Comparison of ENCODE assay signal across 19 cellular contexts in the genomic region with DNA sequence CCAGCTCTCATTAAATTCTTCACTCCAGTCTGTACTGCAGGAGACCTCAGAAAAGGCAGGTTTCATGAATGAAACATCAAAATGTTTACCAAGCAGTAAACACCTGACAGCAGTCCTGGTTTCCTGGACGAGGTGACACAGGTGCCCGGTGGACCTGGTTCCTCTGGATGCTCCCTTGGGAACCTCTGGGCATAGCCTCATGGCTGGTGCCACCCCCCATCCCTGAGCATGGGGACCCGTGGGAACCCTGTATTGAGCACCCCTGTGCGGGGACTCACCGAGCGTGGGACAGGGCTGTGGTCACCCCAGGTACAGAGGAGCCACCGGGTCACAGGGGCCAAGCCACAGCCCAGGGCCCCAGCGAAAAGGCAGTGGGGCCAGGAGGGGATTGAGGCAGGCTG.
"Had no signal": no experiment of that assay in that cellular context is flagged by ENCODE, and none has a peak within 500 bp of the region (broad histone marks: within the 10 kb centered on the region; RNA-seq: fewer than 3 reads in every experiment).

No MANE protein-coding gene starts in this region.

- H3K9me3 ChIP-seq: colonic mucosa had no signal

- H3K9me3 Mint-ChIP-seq: T-helper 2 cell treated with Interferon-gamma antibody and Interleukin-4, amounts not matched to agents 5 μg/mL and 100 μg/mL, for 36 hours had no signal

- H3K36me3 Mint-ChIP-seq: memory B cell; stimulated activated naive B cell treated with anti-CD40 and anti-IgM and Interleukin-4, amounts not matched to agents 10 μg/mL and 1 μg/mL and 100 μg/mL, for 72 hours; T-cell had no signal

- H3K4me1 Mint-ChIP-seq: activated CD4-positive, alpha-beta T cell treated with anti-CD3 and anti-CD28 coated beads, Interleukin-2, amount 10 ng/mL, durations not matched to agents 24 days and 14 days; memory B cell; stimulated activated naive B cell treated with anti-CD40 and anti-IgM and Interleukin-4, amounts not matched to agents 10 μg/mL and 1 μg/mL and 100 μg/mL, for 72 hours; T-cell had no signal

- H3K27me3 Mint-ChIP-seq: activated CD4-positive, alpha-beta T cell treated with anti-CD3 and anti-CD28 coated beads, Interleukin-2, amount 10 ng/mL, durations not matched to agents 24 days and 14 days had no signal

- H3K27me3 ChIP-seq: colonic mucosa had no signal

- ATAC-seq: activated CD4-positive, CD25-positive, alpha-beta regulatory T cell treated with anti-CD3 and anti-CD28 coated beads, Interleukin-2, amount 50 U/mL, for 24 hours; activated T-cell treated with anti-CD3 and anti-CD28 coated beads, Interleukin-2, amount 50 U/mL, for 72 hours; gastroesophageal sphincter; stimulated activated naive B cell treated with anti-CD40 and anti-IgM and Interleukin-4, amounts not matched to agents 10 μg/mL and 1 μg/mL and 100 μg/mL, for 72 hours; T-cell had no signal

- H3K36me3 ChIP-seq: colonic mucosa, gastroesophageal sphincter had no signal

- H3K27ac Mint-ChIP-seq: activated CD4-positive, alpha-beta T cell treated with anti-CD3 and anti-CD28 coated beads, Interleukin-2, amount 10 ng/mL, durations not matched to agents 24 days and 14 days; activated naive CD4-positive, alpha-beta T cell treated with anti-CD3 and anti-CD28 coated beads for 36 hours; activated T-cell treated with anti-CD3 and anti-CD28 coated beads, Interleukin-2, amount 50 U/mL, for 72 hours; memory B cell; progenitor cell of endocrine pancreas; stimulated activated naive B cell treated with anti-CD40 and anti-IgM and Interleukin-4, amounts not matched to agents 10 μg/mL and 1 μg/mL and 100 μg/mL, for 72 hours; T-cell; T-helper 2 cell treated with Interferon-gamma antibody and Interleukin-4, amounts not matched to agents 5 μg/mL and 100 μg/mL, for 36 hours had no signal

- H3K4me3 Mint-ChIP-seq: activated CD4-positive, alpha-beta T cell treated with anti-CD3 and anti-CD28 coated beads, Interleukin-2, amount 10 ng/mL, durations not matched to agents 24 days and 14 days; activated naive CD4-positive, alpha-beta T cell treated with anti-CD3 and anti-CD28 coated beads for 36 hours; activated T-cell treated with anti-CD3 and anti-CD28 coated beads, Interleukin-2, amount 50 U/mL, for 72 hours; memory B cell; nephron; stimulated activated naive B cell treated with anti-CD40 and anti-IgM and Interleukin-4, amounts not matched to agents 10 μg/mL and 1 μg/mL and 100 μg/mL, for 72 hours; T-cell; T-helper 2 cell treated with Interferon-gamma antibody and Interleukin-4, amounts not matched to agents 5 μg/mL and 100 μg/mL, for 36 hours had no signal

- DNase-seq: activated CD4-positive, alpha-beta T cell treated with anti-CD3 and anti-CD28 coated beads, Interleukin-2, amount 10 ng/mL, durations not matched to agents 24 days and 14 days; activated effector memory CD4-positive, alpha-beta T cell treated with Interleukin-2 at 50 U/mL for 16 hours; activated naive CD4-positive, alpha-beta T cell treated with anti-CD3 and anti-CD28 coated beads for 36 hours; activated T-cell treated with anti-CD3 and anti-CD28 coated beads, Interleukin-2, amount 50 U/mL, for 72 hours; colonic mucosa; retina; stimulated activated CD4-positive, alpha-beta T cell treated with anti-CD3 and anti-CD28 coated beads, Interleukin-2, amount 100 ng/mL, for 48 hours; stimulated activated CD8-positive, alpha-beta memory T cell treated with anti-CD3 and anti-CD28 coated beads, Interleukin-4, amount 100 ng/mL, for 48 hours; stimulated activated naive B cell treated with anti-CD40 and anti-IgM and Interleukin-4, amounts not matched to agents 10 μg/mL and 1 μg/mL and 100 μg/mL, for 72 hours; T-cell; trophoblast cell had no signal

- H3K4me3 ChIP-seq: colonic mucosa, gastroesophageal sphincter had no signal

- H3K27ac ChIP-seq: colonic mucosa, epithelial cell of prostate, gastroesophageal sphincter, VCaP had no signal

- H3K4me1 ChIP-seq: colonic mucosa, gastroesophageal sphincter had no signal
